10 cellular contexts compared by ENCODE assay signal in the genomic region with DNA sequence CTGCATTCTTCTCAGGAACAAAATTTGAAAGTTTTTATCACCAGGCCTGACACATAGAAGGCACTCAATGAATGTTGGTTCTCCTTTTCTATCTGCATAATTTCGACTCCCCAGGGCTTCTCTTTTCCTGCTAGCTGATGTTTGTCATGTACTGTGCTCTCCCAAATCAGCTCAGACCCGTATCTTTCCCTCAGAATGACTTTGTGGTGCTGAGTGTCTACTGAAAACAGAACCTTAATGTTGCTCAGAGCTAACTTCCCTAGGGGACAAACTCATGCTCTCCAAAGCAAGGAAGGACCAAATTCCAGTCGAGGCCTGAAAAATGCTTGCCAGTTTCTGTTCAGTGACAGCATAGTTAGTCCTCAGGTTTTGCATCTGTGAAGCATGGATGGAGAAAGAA. TPM values are rescaled to one million over a fixed set of nuclear protein-coding genes. Genes with fewer than 3 reads are reported as not detected.
DNase-seq lines count a peak whose midpoint lies in the region; ATAC-seq, FAIRE-seq and TF ChIP-seq lines count a peak whose summit lies in the region.
"Had no signal": no experiment of that assay in that cellular context is flagged by ENCODE, and none has a peak within 500 bp of the region (broad histone marks: within the 10 kb centered on the region; RNA-seq: fewer than 3 reads in every experiment).

No MANE protein-coding gene starts in this region.

- intact Hi-C loops in GM12878 (cut with micrococcal nuclease; ENCODE audit: unreplicated experiment) = loop anchor here (5.0 to 10.0 kb wide), 3 partner anchors 345 to 825 kb away; partner anchors contain the start of gene EPS8
- intact Hi-C loops in lower leg skin (cut with DNase I; ENCODE audit: low total_unique reads) = no loop called here

- H3K79me2 ChIP-seq in Karpas-422 (ENCODE audit: low read length) (peaks cover 67% of the 10 kb centered on the region), GM12878 (ENCODE audit: control insufficient read depth, insufficient read depth, low read length) (peaks cover 84% of the 10 kb centered on the region)

- H3K4me2 ChIP-seq in Karpas-422 (ENCODE audit: low read depth, low read length, poor library complexity, severe bottlenecking) (peak overlapping the region; percentile 84), GM12878 (ENCODE audit: control insufficient read depth, insufficient read depth) (peak overlapping the region; percentile 85)

- in situ Hi-C loops in GM12878 (cut with MboI) = loop anchor here (10.0 to 25.0 kb wide), 3 partner anchors 185 to 572 kb away; a partner anchor contains a TSS

- DNase-seq in CD1c-positive myeloid dendritic cell (ENCODE audit: extremely low spot score) (peak; percentile 82), Karpas-422 (peak; percentile 69), GM12878 (ENCODE audit: low read depth, low spot score) (no peak), DMS114 treated with DMSO at 0.1 percent for 48 hours (lab: John Stamatoyannopoulos, UW; ENCODE audit: unreplicated experiment) (no peak), NCI-H1417 treated with DMSO at 0.1 percent for 48 hours (lab: John Stamatoyannopoulos, UW) (no peak), lower leg skin (ENCODE audit: low spot score in 2 of 2) (no peak), GM10266 (ENCODE audit: extremely low spot score) (no peak)
- DNase-seq: central memory CD4-positive, alpha-beta T cell; NCI-H2029 treated with DMSO at 0.1 percent for 48 hours had no signal

- CTCF ChIA-PET in GM12878 (lab: Yijun Ruan, JAX) = interaction anchor here (0.8 to 4.6 kb wide), 10 partner anchors 9 to 190 kb away, joined by 3 to 15 read pairs (median 4); partner anchors contain the start of gene ERP27

- SMC1A ChIA-PET in GM12878 (lab: Charles Lee; ENCODE audit: uncharacterized antibody, unreplicated experiment) = interaction anchor here (1.0 to 4.5 kb wide), 10 partner anchors 9 to 155 kb away, joined by 3 to 33 read pairs (median 8); partner anchors contain the start of genes C12orf60 and ERP27

- H3K9me2 ChIP-seq in Karpas-422 (replicated peaks; ENCODE audit: insufficient read depth, low read length) = no peaks in the 10 kb centered on the region

- no peak for TF ChIP-seq EP300 in GM12878 (IDR thresholded peaks at IDR 0.05; ENCODE audit: borderline replicate concordance in 1 of 2, control insufficient read depth in 1 of 2, low read depth in 2 of 2, low read length in 2 of 2)

- no peak for FAIRE-seq in GM12878 (lab: Jason Lieb, UNC)

- H3K4me3 ChIP-seq in Karpas-422 (ENCODE audit: low read length) = peak overlapping the region; percentile 87
- H3K4me3 ChIP-seq in GM12878 = peak overlapping the region; percentile 80
- peak overlapping the region in 1 of 2 donors; percentile 62 for H3K4me3 ChIP-seq in muscle layer of duodenum (ENCODE audit: low read depth in 1 of 2, low read length in 2 of 2)
- no peak overlapping the region for H3K4me3 ChIP-seq in lower leg skin (ENCODE audit: low read depth, poor library complexity, severe bottlenecking)

- no peaks in the 10 kb centered on the region for H3K9me3 ChIP-seq in Karpas-422 (ENCODE audit: low read length)
- H3K9me3 ChIP-seq in GM12878 (replicated peaks; ENCODE audit: control insufficient read depth, insufficient read depth, low read length) = no peaks in the 10 kb centered on the region
- H3K9me3 ChIP-seq in muscle layer of duodenum (ENCODE audit: control insufficient read depth in 1 of 2, low read length in 2 of 2) = no peaks in the 10 kb centered on the region

- H3K4me1 ChIP-seq in Karpas-422 (ENCODE audit: low read length) (peaks cover 85% of the 10 kb centered on the region), GM12878 (ENCODE audit: control insufficient read depth, insufficient read depth, low read length) (peaks cover 10% of the 10 kb centered on the region), muscle layer of duodenum (ENCODE audit: control insufficient read depth in 1 of 2, insufficient read depth in 2 of 2, low read length in 2 of 2) (peaks cover 0 to 14% of the 10 kb centered on the region in 2 donors)

- H2AFZ ChIP-seq in Karpas-422 (ENCODE audit: low read length) (no peak overlapping the region), GM12878 (ENCODE audit: control insufficient read depth, low read depth, low read length) (no peak overlapping the region)

- peaks cover 15% of the 10 kb centered on the region for H3K36me3 ChIP-seq in Karpas-422 (ENCODE audit: insufficient read depth, low read length)
- no peaks in the 10 kb centered on the region for H3K36me3 ChIP-seq in GM12878 (ENCODE audit: control insufficient read depth in 2 of 2, insufficient read depth in 2 of 2, low read length in 1 of 2)
- H3K36me3 ChIP-seq in muscle layer of duodenum (ENCODE audit: control insufficient read depth in 1 of 2, insufficient read depth in 2 of 2, low read length in 2 of 2) = no peaks in the 10 kb centered on the region

- H3K27ac ChIP-seq in Karpas-422 (ENCODE audit: low read length) = peak overlapping the region; percentile 96
- peak overlapping the region; percentile 94 for H3K27ac ChIP-seq in GM12878 (ENCODE audit: control insufficient read depth, insufficient read depth)
- peak overlapping the region; percentile 40 for H3K27ac ChIP-seq in muscle layer of duodenum (ENCODE audit: low read length)

- BruUV-seq in GM12878 (replicated peaks; lab: Mats Ljungman, UMichigan) = no TSS peak

- TF ChIP-seq CTCF in GM12878 (IDR thresholded peaks at IDR 0.05 in 2 of 3, conservative IDR thresholded peaks at IDR 0.05 in 1 of 3; ENCODE audit: control insufficient read depth in 2 of 3, extremely low read depth in 1 of 3, insufficient read depth in 1 of 3, low read depth in 3 of 3, low read length in 3 of 3) (no peak), lower leg skin (IDR thresholded peaks at IDR 0.05) (no peak), GM10266 (IDR thresholded peaks at IDR 0.05; ENCODE audit: control insufficient read depth, insufficient read depth, low read depth, missing control alignments) (no peak)

- TF ChIP-seq RAD21 in GM12878 (IDR thresholded peaks at IDR 0.05; ENCODE audit: insufficient read depth, low read depth, low read length) = no peak

- TF ChIP-seq POLR2A in GM12878 (IDR thresholded peaks at IDR 0.05; ENCODE audit: low read depth, low read length) (no peak), lower leg skin (IDR thresholded peaks at IDR 0.05) (no peak)

- H3K9ac ChIP-seq in Karpas-422 (ENCODE audit: low read length) (peak overlapping the region; percentile 88), GM12878 (ENCODE audit: control insufficient read depth, insufficient read depth, low read length) (peak overlapping the region; percentile 97)

- H3K27me3 ChIP-seq in Karpas-422 (ENCODE audit: low read length) = no peaks in the 10 kb centered on the region
- H3K27me3 ChIP-seq in GM12878 (replicated peaks in 1 of 2; ENCODE audit: control insufficient read depth in 2 of 2, insufficient read depth in 2 of 2, low read length in 1 of 2) = no peaks in the 10 kb centered on the region
- no peaks in the 10 kb centered on the region for H3K27me3 ChIP-seq in muscle layer of duodenum (ENCODE audit: low read depth, low read length)

- RAD21 ChIA-PET in GM12878 (lab: Charles Lee; ENCODE audit: unreplicated experiment) = interaction anchor here (0.8 to 4.7 kb wide), 6 partner anchors 7 to 345 kb away, joined by 3 to 25 read pairs (median 4); no protein-coding TSS in a partner anchor

- 0% methylated on average over 3 of the region's 3 CpGs for WGBS in GM12878 (ENCODE audit: insufficient coverage, insufficient replicate concordance, low lambda C conversion rate, missing lambda C conversion rate)
- 43 to 48% methylated on average over 3 of the region's 3 CpGs for WGBS in lower leg skin, 2 donors

- H4K20me1 ChIP-seq in Karpas-422 (ENCODE audit: insufficient read depth, low read depth, low read length) = peaks cover 2% of the 10 kb centered on the region; the same call in 1 of the 2 replicates
- no peaks in the 10 kb centered on the region for H4K20me1 ChIP-seq in GM12878 (ENCODE audit: control insufficient read depth, insufficient read depth)

- no peak for ATAC-seq in GM12878

- POLR2A ChIA-PET in GM12878 (lab: Charles Lee) = interaction anchor here (0.8 to 4.2 kb wide), 5 partner anchors 9 to 565 kb away, joined by 3 to 20 read pairs (median 5); no protein-coding TSS in a partner anchor

RNA-seq across cellular contexts. Expression of gene ARHGDIB, which starts 1.9 kb away (rescaled TPM):
- 503 and 765 TPM in 2 replicates for total RNA-seq in Karpas-422 (2014; rRNA removed; shearing (Covaris generic); ENCODE audit: low replicate concordance)
- 164 and 166 TPM in 2 replicates for total RNA-seq in GM12878 (2013; cell fraction: nucleolus; rRNA removed)
- total RNA-seq in GM12878 (2014; rRNA removed) (916 and 989 TPM in 2 replicates), GM12878 (2014; rRNA removed; fragmentation: Illumina TruSeq; extraction: Trizol) (1,126 and 1,183 TPM in 2 replicates), GM12878 (2021) (793 and 796 TPM in 2 replicates), lower leg skin (10 to 100 TPM; 44.9 to 84.7 (median 82.1) TPM)
- polyA plus RNA-seq in GM12878 (2011; ENCODE audit: low read depth) = 886 TPM
- polyA plus RNA-seq in GM12878 (2011; rRNA removed) (1,451 and 1,700 TPM in 2 replicates), GM12878 (2014; fragmentation: Illumina TruSeq; extraction: Trizol) (2,158 and 2,397 TPM in 2 replicates), GM12878 (2014; fragmentation: Nextera tagmentation; extraction: Ambion mirVana) (1,000 to 10,000 TPM; 2,339 to 2,849 TPM), GM12878 (2014; rRNA removed) (954 and 1,483 TPM in 2 replicates), GM12878 (2016; fragmentation: Nextera tagmentation; extraction: Ambion mirVana) (1,000 to 10,000 TPM; 1,165 to 1,209 TPM)
- polyA plus RNA-seq in GM12878 (2011; cell fraction: cytosol; rRNA removed) = 1,936 and 2,352 TPM in 2 replicates
- polyA plus RNA-seq in GM12878 (2011; cell fraction: nucleus; rRNA removed) = 633 and 740 TPM in 2 replicates
- 908 and 964 TPM in 2 replicates for polyA plus RNA-seq in GM12878 (2012)
- 1,338 and 1,379 TPM in 2 replicates for polyA minus RNA-seq in GM12878 (2011; rRNA and poly(A)+ RNA removed)
- polyA minus RNA-seq in GM12878 (2011; cell fraction: cytosol; rRNA and poly(A)+ RNA removed) = 231 and 269 TPM in 2 replicates
- 159 and 240 TPM in 2 replicates for polyA minus RNA-seq in GM12878 (2011; cell fraction: nucleus; rRNA and poly(A)+ RNA removed)

RNA-seq across cellular contexts. Expression of gene PDE6H, which starts 13.4 kb away (rescaled TPM):
- total RNA-seq in Karpas-422 (2014; rRNA removed; shearing (Covaris generic); ENCODE audit: low replicate concordance) = not detected in 2 replicates
- total RNA-seq in GM12878 (2013; cell fraction: nucleolus; rRNA removed) = not detected in 2 replicates
- total RNA-seq in GM12878 (2014; rRNA removed) (0.33 TPM in 1 of 2 replicates, not detected in the other), GM12878 (2014; rRNA removed; fragmentation: Illumina TruSeq; extraction: Trizol) (not detected in 2 replicates), GM12878 (2021) (not detected in 2 replicates), lower leg skin (not detected)
- polyA plus RNA-seq in GM12878 (2011; ENCODE audit: low read depth) = not detected
- polyA plus RNA-seq in GM12878 (2011; rRNA removed) (0.16 and 0.29 TPM in 2 replicates), GM12878 (2014; fragmentation: Illumina TruSeq; extraction: Trizol) (not detected in 2 replicates), GM12878 (2014; fragmentation: Nextera tagmentation; extraction: Ambion mirVana) (not detected), GM12878 (2014; rRNA removed) (not detected in 2 replicates), GM12878 (2016; fragmentation: Nextera tagmentation; extraction: Ambion mirVana) (not detected)
- polyA plus RNA-seq in GM12878 (2011; cell fraction: cytosol; rRNA removed) = not detected in 2 replicates
- polyA plus RNA-seq in GM12878 (2011; cell fraction: nucleus; rRNA removed) = 0.20 and 0.34 TPM in 2 replicates
- polyA plus RNA-seq in GM12878 (2012) = not detected in 2 replicates
- polyA minus RNA-seq in GM12878 (2011; rRNA and poly(A)+ RNA removed) = not detected in 2 replicates
- polyA minus RNA-seq in GM12878 (2011; cell fraction: cytosol; rRNA and poly(A)+ RNA removed) = not detected in 2 replicates
- not detected in 2 replicates for polyA minus RNA-seq in GM12878 (2011; cell fraction: nucleus; rRNA and poly(A)+ RNA removed)

RNA-seq across cellular contexts. Expression of gene ERP27, which starts 21.1 kb away (rescaled TPM):
- total RNA-seq in Karpas-422 (2014; rRNA removed; shearing (Covaris generic); ENCODE audit: low replicate concordance) = 0.18 and 0.60 TPM in 2 replicates
- 6.5 and 6.7 TPM in 2 replicates for total RNA-seq in GM12878 (2013; cell fraction: nucleolus; rRNA removed)
- total RNA-seq in GM12878 (2014; rRNA removed) = 1.0 and 1.6 TPM in 2 replicates
- total RNA-seq in GM12878 (2014; rRNA removed; fragmentation: Illumina TruSeq; extraction: Trizol) = 1.5 and 1.8 TPM in 2 replicates
- total RNA-seq in GM12878 (2021) = 0.93 and 1.1 TPM in 2 replicates
- polyA plus RNA-seq in GM12878 (2011; ENCODE audit: low read depth) = 0.96 TPM
- 2.0 and 2.1 TPM in 2 replicates for polyA plus RNA-seq in GM12878 (2011; rRNA removed)
- 0.55 and 0.64 TPM in 2 replicates for polyA plus RNA-seq in GM12878 (2011; cell fraction: cytosol; rRNA removed)
- polyA plus RNA-seq in GM12878 (2011; cell fraction: nucleus; rRNA removed) = 2.3 and 2.5 TPM in 2 replicates
- 1.1 and 1.4 TPM in 2 replicates for polyA plus RNA-seq in GM12878 (2012)
- polyA plus RNA-seq in GM12878 (2014; fragmentation: Illumina TruSeq; extraction: Trizol) = 1.5 and 2.4 TPM in 2 replicates
- polyA plus RNA-seq in GM12878 (2014; fragmentation: Nextera tagmentation; extraction: Ambion mirVana) = 1 to 10 TPM in 1 of 2 experiments, under 1 TPM in 1; 0.91 to 1.3 TPM
- polyA plus RNA-seq in GM12878 (2014; rRNA removed) = 0.90 and 1.5 TPM in 2 replicates
- polyA plus RNA-seq in GM12878 (2016; fragmentation: Nextera tagmentation; extraction: Ambion mirVana) = 1 to 10 TPM in 1 of 2 experiments, under 1 TPM in 1; 0.95 to 1.7 TPM
- 2.0 and 2.4 TPM in 2 replicates for polyA minus RNA-seq in GM12878 (2011; rRNA and poly(A)+ RNA removed)
- not detected in 2 replicates for polyA minus RNA-seq in GM12878 (2011; cell fraction: cytosol; rRNA and poly(A)+ RNA removed)
- polyA minus RNA-seq in GM12878 (2011; cell fraction: nucleus; rRNA and poly(A)+ RNA removed) = 3.3 and 7.4 TPM in 2 replicates
- total RNA-seq in lower leg skin = 1 to 10 TPM in 2 of 4 donors, under 1 TPM in 2; 0.47 to 3.5 (median 1.6) TPM

Comparison
In these comparisons a context has a peak if more than half of its experiments do, and no peak if none do; other contexts are left out.
1. DNase-seq: peak in CD1c-positive myeloid dendritic cell (single experiment) and Karpas-422 (single experiment); none in GM12878 (single experiment), DMS114 treated with DMSO at 0.1 percent for 48 hours (single experiment), NCI-H1417 treated with DMSO at 0.1 percent for 48 hours (single experiment), lower leg skin (0 of 2) and GM10266 (single experiment).
2. H3K27ac ChIP-seq: peak in every context shown above with its lines; median percentile 96 in Karpas-422; 94 in GM12878; 40 in muscle layer of duodenum.